Comparison of ENCODE assay signal across 8 cellular contexts in genomic region chr6:13813621-13814175, GRCh38. TPM values are rescaled to one million over a fixed set of nuclear protein-coding genes. Genes with fewer than 3 reads are reported as not detected.
A peak's percentile ranks its signal among the peaks of the same experiment; 100 is the strongest.
DNase-seq lines count a peak whose midpoint lies in the region; ATAC-seq and TF ChIP-seq lines count a peak whose summit lies in the region.

No MANE protein-coding gene starts in this region.

- WGBS in liver = under 1% methylated on average over 56 of the region's 56 CpGs

- H3K9me3 ChIP-seq in AG04450 (ENCODE audit: control insufficient read depth, insufficient read depth, low read length) = no peaks in the 10 kb centered on the region
- no peaks in the 10 kb centered on the region for H3K9me3 ChIP-seq in duodenal mucosa (ENCODE audit: control insufficient read depth in 1 of 2, low read length in 2 of 2)
- no peaks in the 10 kb centered on the region for H3K9me3 ChIP-seq in liver (ENCODE audit: control insufficient read depth in 4 of 4, low read length in 3 of 4)
- H3K9me3 ChIP-seq in stomach smooth muscle (ENCODE audit: control insufficient read depth in 2 of 2, low read length in 2 of 2) = no peaks in the 10 kb centered on the region

- POLR2A ChIA-PET in AG04450 (lab: Yijun Ruan, JAX) = interaction anchor here (1.6 to 1.8 kb wide), 2 partner anchors 80 to 233 kb away, joined by 5 read pairs; no protein-coding TSS in a partner anchor
- POLR2A ChIA-PET in GM10248 (lab: Yijun Ruan, JAX) = interaction anchor here (0.6 kb wide), 1 partner anchor 454 kb away, joined by 3 read pairs; no protein-coding TSS in a partner anchor

- peak overlapping the region; percentile 74 to 75 for H3K9ac ChIP-seq in duodenal mucosa (ENCODE audit: low read depth in 1 of 2, low read length in 2 of 2)
- H3K9ac ChIP-seq in liver (ENCODE audit: low read depth in 1 of 2, low read length in 2 of 2) = peak overlapping the region; percentile 60 to 69
- H3K9ac ChIP-seq in stomach smooth muscle (ENCODE audit: low read length in 2 of 2) = peak overlapping the region; percentile 65 to 74

- peak; percentile 39 for ATAC-seq in HG02759 (IDR thresholded peaks at IDR 0.05; ENCODE audit: unreplicated experiment)

- peaks cover 35% of the 10 kb centered on the region for H3K4me1 Mint-ChIP-seq in T-helper 2 cell treated with Interferon-gamma antibody and Interleukin-4, amounts not matched to agents 5 μg/mL and 100 μg/mL, for 36 hours (ENCODE audit: low read depth)

- H3K36me3 ChIP-seq in duodenal mucosa (ENCODE audit: control insufficient read depth in 1 of 2, insufficient read depth in 2 of 2, low read length in 2 of 2) (no peaks in the 10 kb centered on the region), liver (ENCODE audit: control insufficient read depth in 4 of 4, insufficient read depth in 3 of 4, low read depth in 1 of 4, low read length in 3 of 4) (peaks cover 0 to 2% (median 0%) of the 10 kb centered on the region in 4 donors), stomach smooth muscle (ENCODE audit: control insufficient read depth in 2 of 2, insufficient read depth in 2 of 2, low read length in 2 of 2) (peaks cover 0 to 2% of the 10 kb centered on the region in 2 donors)

- H3K4me3 Mint-ChIP-seq in T-helper 2 cell treated with Interferon-gamma antibody and Interleukin-4, amounts not matched to agents 5 μg/mL and 100 μg/mL, for 36 hours = peak overlapping the region; percentile 89

- no peak for TF ChIP-seq RAD21 in liver (IDR thresholded peaks at IDR 0.05)

- H3K27me3 Mint-ChIP-seq in T-helper 2 cell treated with Interferon-gamma antibody and Interleukin-4, amounts not matched to agents 5 μg/mL and 100 μg/mL, for 36 hours (ENCODE audit: low read depth) = peaks cover 8% of the 10 kb centered on the region

- no peaks in the 10 kb centered on the region for H3K27me3 ChIP-seq in AG04450 (ENCODE audit: control insufficient read depth, insufficient read depth, low read length)
- H3K27me3 ChIP-seq in duodenal mucosa (ENCODE audit: control insufficient read depth in 1 of 2, insufficient read depth in 2 of 2, low read length in 2 of 2) = no peaks in the 10 kb centered on the region
- no peaks in the 10 kb centered on the region for H3K27me3 ChIP-seq in liver (ENCODE audit: control insufficient read depth in 4 of 4, insufficient read depth in 4 of 4, low read length in 3 of 4)
- no peaks in the 10 kb centered on the region for H3K27me3 ChIP-seq in stomach smooth muscle (ENCODE audit: control insufficient read depth in 1 of 2, insufficient read depth in 2 of 2, low read length in 2 of 2)

- H3K9me3 Mint-ChIP-seq in T-helper 2 cell treated with Interferon-gamma antibody and Interleukin-4, amounts not matched to agents 5 μg/mL and 100 μg/mL, for 36 hours = no peaks in the 10 kb centered on the region

- DNase-seq in AG04450 (ENCODE audit: low read depth, low spot score) = peak; percentile 15
- peak; percentile 79 for DNase-seq in GM10248 (ENCODE audit: extremely low spot score)
- DNase-seq in NCI-H1092 treated with DMSO at 0.1 percent for 48 hours (lab: John Stamatoyannopoulos, UW) = peak; percentile 46
- no peak for DNase-seq in T-helper 2 cell treated with Interferon-gamma antibody and Interleukin-4, amounts not matched to agents 5 μg/mL and 100 μg/mL, for 36 hours (ENCODE audit: low spot score)

- H3K27ac Mint-ChIP-seq in T-helper 2 cell treated with Interferon-gamma antibody and Interleukin-4, amounts not matched to agents 5 μg/mL and 100 μg/mL, for 36 hours = peak overlapping the region; percentile 71

- H3K27ac ChIP-seq in AG04450 (ENCODE audit: low read depth, low read length) = peak overlapping the region; percentile 52
- peak overlapping the region; percentile 91 for H3K27ac ChIP-seq in duodenal mucosa (ENCODE audit: low read depth, low read length)
- H3K27ac ChIP-seq in liver (ENCODE audit: low read depth in 1 of 2, low read length in 2 of 2) = peak overlapping the region; percentile 95 to 97
- peak overlapping the region; percentile 77 for H3K27ac ChIP-seq in stomach smooth muscle (ENCODE audit: low read length)

- peak overlapping the region; percentile 75 for H3K4me3 ChIP-seq in AG04450 (ENCODE audit: low read depth, low read length)
- H3K4me3 ChIP-seq in duodenal mucosa (ENCODE audit: low read depth in 1 of 2, low read length in 2 of 2) = peak overlapping the region; percentile 80
- peak overlapping the region; percentile 76 to 99 (median 83) for H3K4me3 ChIP-seq in liver (ENCODE audit: low read depth in 1 of 3, low read length in 3 of 3)
- H3K4me3 ChIP-seq in stomach smooth muscle (ENCODE audit: low read length in 2 of 2) = peak overlapping the region; percentile 69 to 86

- H3K4me1 ChIP-seq in duodenal mucosa (ENCODE audit: control insufficient read depth in 1 of 2, insufficient read depth in 2 of 2, low read length in 2 of 2) = peaks cover 33 to 36% of the 10 kb centered on the region in 2 donors
- peaks cover 17 to 42% (median 32%) of the 10 kb centered on the region in 4 donors for H3K4me1 ChIP-seq in liver (ENCODE audit: control insufficient read depth in 4 of 4, insufficient read depth in 4 of 4, low read length in 3 of 4)
- peaks cover 16% of the 10 kb centered on the region for H3K4me1 ChIP-seq in stomach smooth muscle (ENCODE audit: control insufficient read depth, insufficient read depth, low read length)

- peaks cover 8% of the 10 kb centered on the region for H3K36me3 Mint-ChIP-seq in T-helper 2 cell treated with Interferon-gamma antibody and Interleukin-4, amounts not matched to agents 5 μg/mL and 100 μg/mL, for 36 hours (ENCODE audit: low read depth)

- TF ChIP-seq CTCF in AG04450 (IDR thresholded peaks at IDR 0.05; ENCODE audit: low read depth, low read length) = no peak
- TF ChIP-seq CTCF in GM10248 (IDR thresholded peaks at IDR 0.05; ENCODE audit: control extremely low read depth, extremely low read depth, low read depth, missing control alignments) = no peak
- no peak for TF ChIP-seq CTCF in liver (IDR thresholded peaks at IDR 0.05; ENCODE audit: low read depth, low read length, missing input control)

- CTCF ChIA-PET in AG04450 (lab: Charles Lee) (interaction anchor here (9.5 kb wide), 1 partner anchor 19 kb away, joined by 87 read pairs; no protein-coding TSS in a partner anchor), GM10248 (lab: Yijun Ruan, JAX) (interaction anchor here (0.9 to 6.6 kb wide), 4 partner anchors 14 to 398 kb away, joined by 3 to 47 read pairs (median 3); no protein-coding TSS in a partner anchor)

TF ChIP-seq in liver, 16 proteins besides CTCF, POLR2A, EP300 and RAD21:
- peak; percentile 15 for TF ChIP-seq HNF4G (IDR thresholded peaks at IDR 0.05)
- TF ChIP-seq HNF4A (conservative IDR thresholded peaks at IDR 0.05) = peak; percentile 39 to 56
- TF ChIP-seq SP1 (IDR thresholded peaks at IDR 0.05) = peak; percentile 44
- TF ChIP-seq FOXA1 (IDR thresholded peaks at IDR 0.05) = no peak

RNA-seq across cellular contexts. Expression of gene MCUR1, which starts 0.7 kb away (rescaled TPM):
- polyA plus RNA-seq in AG04450 (2011; rRNA removed) (7.8 and 9.5 TPM in 2 replicates), liver (10 to 100 TPM in 1 of 2 donors, 1 to 10 TPM in 1; 7.3 to 17.3 TPM)
- 4.1 and 5.3 TPM in 2 replicates for polyA minus RNA-seq in AG04450 (2011; rRNA and poly(A)+ RNA removed)
- 1 to 10 TPM; 7.4 TPM for total RNA-seq in liver
